Comparison of ENCODE assay signal across 28 cellular contexts in genomic region chr9:18124760-18125159, GRCh38.
DNase-seq lines count a peak whose midpoint lies in the region; ATAC-seq and TF ChIP-seq lines count a peak whose summit lies in the region.
"Had no signal": no experiment of that assay in that cellular context is flagged by ENCODE, and none has a peak within 500 bp of the region (broad histone marks: within the 10 kb centered on the region; RNA-seq: fewer than 3 reads in every experiment).

No MANE protein-coding gene starts in this region.

- no peak overlapping the region for H3K27ac ChIP-seq in H9 (ENCODE audit: insufficient read length, low read depth, low read length)
- H3K27ac ChIP-seq: adrenal gland, cardiac muscle cell, esophagus squamous epithelium, hepatocyte, SJCRH30 had no signal

- H3K27me3 ChIP-seq in H9 (ENCODE audit: insufficient read depth, low read length) = no peaks in the 10 kb centered on the region
- H3K27me3 ChIP-seq: adrenal gland, cardiac muscle cell, esophagus squamous epithelium, gastroesophageal sphincter, hepatocyte, SJCRH30 had no signal

- peaks cover 3 to 4% of the 10 kb centered on the region in 2 experiments; a peak in 2 of 5 replicates for H3K9me3 Mint-ChIP-seq in H9

- H3K4me3 Mint-ChIP-seq in H9 = no peak overlapping the region
- H3K4me3 Mint-ChIP-seq: CD14-positive monocyte; naive thymus-derived CD8-positive, alpha-beta T cell had no signal

- no peaks in the 10 kb centered on the region for H3K79me2 ChIP-seq in H9 (ENCODE audit: insufficient read depth, low read length)
- H3K79me2 ChIP-seq: hepatocyte had no signal

- WGBS in H9 (ENCODE audit: extremely low coverage, insufficient read length, low lambda C conversion rate) = no CpG with 5 or more reads among the region's 1 CpG

- H3K36me3 Mint-ChIP-seq in H9 (ENCODE audit: insufficient read depth in 1 of 3, low read depth in 3 of 3) = no peaks in the 10 kb centered on the region; a peak in 1 of 7 replicates
- H3K36me3 Mint-ChIP-seq: CD14-positive monocyte; naive thymus-derived CD8-positive, alpha-beta T cell had no signal

- H2BK12ac ChIP-seq in H9 (ENCODE audit: insufficient read length, low read depth, low read length) = no peak overlapping the region

- ATAC-seq in sciatic nerve (peak; percentile 32), HG03039 (IDR thresholded peaks at IDR 0.05; ENCODE audit: unreplicated experiment) (no peak)
- ATAC-seq: gastroesophageal sphincter; left lobe of liver; naive thymus-derived CD8-positive, alpha-beta T cell had no signal

- H3K27ac Mint-ChIP-seq in H9 = 0 out of 7 replicates have a peak overlapping the region, but pooled peaks of 1 of the 3 experiments have one; percentile 11
- H3K27ac Mint-ChIP-seq: CD14-positive monocyte; naive thymus-derived CD8-positive, alpha-beta T cell had no signal

- H3K23ac ChIP-seq in H9 (ENCODE audit: insufficient read length, low read depth, low read length) = no peak overlapping the region

- no peak overlapping the region for H2BK5ac ChIP-seq in H9 (ENCODE audit: insufficient read length, low read length)

- H3T11ph ChIP-seq in H9 (ENCODE audit: low read length) = no peak overlapping the region

- no peak overlapping the region for H3K14ac ChIP-seq in H9 (ENCODE audit: insufficient read depth, low read length)

- intact Hi-C loops in sciatic nerve (cut with DNase I) = no loop called here

- H2BK15ac ChIP-seq in H9 (ENCODE audit: low read depth, low read length) = no peak overlapping the region

- H2BK20ac ChIP-seq in H9 (ENCODE audit: low read depth, low read length, poor library complexity, severe bottlenecking) = no peak overlapping the region

- TF ChIP-seq CTCF in fibroblast of pulmonary artery (IDR thresholded peaks at IDR 0.05; ENCODE audit: low read length, missing control alignments) = no peak
- TF ChIP-seq CTCF in H9 (conservative IDR thresholded peaks at IDR 0.05) = no peak

- no peaks in the 10 kb centered on the region for H3K9me3 ChIP-seq in H9 (ENCODE audit: control insufficient read depth, low read depth, low read length)
- H3K9me3 ChIP-seq: adrenal gland, esophagus squamous epithelium, gastroesophageal sphincter, SJCRH30 had no signal

- DNase-seq in EH (ENCODE audit: low read depth) = peak; percentile 56
- DNase-seq in NCI-H226 = peak; percentile 6
- DNase-seq in fibroblast of pulmonary artery (ENCODE audit: low read depth) = peak; percentile 43
- DNase-seq in sciatic nerve (ENCODE audit: low spot score) = no peak
- no peak for DNase-seq in H9
- no peak for DNase-seq in iPS-NIHi11 (ENCODE audit: low spot score)
- no peak for DNase-seq in medulla oblongata (ENCODE audit: extremely low spot score)
- DNase-seq: ACHN; activated CD4-positive, alpha-beta T cell treated with anti-CD3 and anti-CD28 coated beads, Interleukin-2, amount 50 U/mL, for 48 hours; activated CD4-positive, CD25-positive, alpha-beta regulatory T cell; activated naive CD4-positive, alpha-beta T cell treated with Interleukin-2 at 50 U/mL for 16 hours; adrenal gland; cortex of kidney; esophagus squamous epithelium; naive thymus-derived CD8-positive, alpha-beta T cell; NCI-H1105 treated with DMSO at 0.1 percent for 48 hours; NCI-H1930; NCI-H69; right cardiac atrium; SJCRH30; stimulated activated CD4-positive, alpha-beta T cell treated with anti-CD3 and anti-CD28 coated beads, Interleukin-2, amount 100 ng/mL, for 48 hours; trophoblast cell had no signal

- no peak overlapping the region for H3K18ac ChIP-seq in H9 (ENCODE audit: insufficient read length, low read depth, low read length)

- H3K4me3 ChIP-seq in fibroblast of pulmonary artery (replicated peaks; ENCODE audit: low read depth, low read length) = no peak overlapping the region
- H3K4me3 ChIP-seq: adrenal gland, cardiac muscle cell, esophagus squamous epithelium, gastroesophageal sphincter, hepatocyte, SJCRH30 had no signal

- 0 out of 2 replicates have a peak, but pooled peaks cover 3% of the 10 kb centered on the region for H3K4me1 ChIP-seq in H9 (ENCODE audit: insufficient read depth, low read length)
- H3K4me1 ChIP-seq: adrenal gland, esophagus squamous epithelium, SJCRH30 had no signal

- H3K4ac ChIP-seq in H9 (ENCODE audit: low read depth, low read length) = no peak overlapping the region

- no peak overlapping the region for H3K9ac ChIP-seq in H9 (ENCODE audit: extremely low read depth, insufficient read length, low read length)

- H3K23me2 ChIP-seq in H9 (ENCODE audit: insufficient read length, low read depth, low read length, poor library complexity, severe bottlenecking) = no peaks in the 10 kb centered on the region

- no peak overlapping the region for H4K5ac ChIP-seq in H9 (ENCODE audit: insufficient read length, low read depth, low read length)

- H3K4me2 ChIP-seq in H9 (ENCODE audit: insufficient read depth, insufficient read length, low read length) = no peak overlapping the region
- H3K4me2 ChIP-seq: hepatocyte had no signal

- no peaks in the 10 kb centered on the region for H3K27me3 Mint-ChIP-seq in H9 (ENCODE audit: low read depth)

- no peak overlapping the region for H4K8ac ChIP-seq in H9 (replicated peaks; ENCODE audit: insufficient read length, low read depth, low read length)

- H3K4me1 Mint-ChIP-seq in H9 = peaks cover 5 to 6% of the 10 kb centered on the region in 2 experiments; a peak in 1 of 4 replicates
- H3K4me1 Mint-ChIP-seq: CD14-positive monocyte; naive thymus-derived CD8-positive, alpha-beta T cell had no signal

- H3K56ac ChIP-seq in H9 (ENCODE audit: insufficient read length, low read depth, low read length) = no peak overlapping the region

- H2AFZ ChIP-seq in H9 (ENCODE audit: low read length) = no peak overlapping the region
- H2AFZ ChIP-seq: hepatocyte had no signal

- no peak overlapping the region for H2BK120ac ChIP-seq in H9 (ENCODE audit: low read depth, low read length, poor library complexity, severe bottlenecking)

- H4K91ac ChIP-seq in H9 (ENCODE audit: insufficient read length, low read depth, low read length) = no peak overlapping the region

- no peaks in the 10 kb centered on the region for H3K79me1 ChIP-seq in H9 (ENCODE audit: insufficient read depth, low read depth, low read length, poor library complexity, severe bottlenecking)

- H4K20me1 ChIP-seq in H9 (ENCODE audit: control insufficient read depth, insufficient read depth, insufficient read length) = no peaks in the 10 kb centered on the region

- H2AK5ac ChIP-seq in H9 (ENCODE audit: insufficient read length, low read length) = no peak overlapping the region

Comparison
In these comparisons a context has a peak if more than half of its experiments do, and no peak if none do; other contexts are left out.
1. DNase-seq: peak in EH (single experiment), NCI-H226 (single experiment) and fibroblast of pulmonary artery (single experiment); none in sciatic nerve (single experiment), H9 (single experiment), iPS-NIHi11 (single experiment) and medulla oblongata (single experiment).